8 cellular contexts compared by ENCODE assay signal in the genomic region with DNA sequence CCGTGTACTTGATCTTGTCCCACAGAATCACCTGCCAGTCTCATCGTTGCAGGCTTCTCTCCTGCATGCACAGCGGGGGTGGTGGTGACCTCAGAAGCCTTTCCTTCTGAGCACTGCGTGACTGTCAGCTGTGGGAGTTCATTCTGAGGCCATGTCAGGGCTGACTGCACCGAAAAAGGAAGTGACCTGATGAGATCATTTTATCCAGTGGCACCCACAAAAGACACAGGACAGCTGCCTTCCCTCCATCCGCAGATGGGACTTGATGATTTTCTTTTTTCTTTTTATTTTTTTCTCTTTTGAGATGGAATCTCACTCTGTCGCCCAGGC.
A peak's percentile ranks its signal among the peaks of the same experiment; 100 is the strongest.
DNase-seq lines count a peak whose midpoint lies in the region; ATAC-seq and TF ChIP-seq lines count a peak whose summit lies in the region.

No MANE protein-coding gene starts in this region.

- 28 to 43% (median 39%) methylated on average over 7 of the region's 7 CpGs for WGBS in heart left ventricle, 4 donors

- DNase-seq in activated CD8-positive, alpha-beta memory T cell treated with anti-CD3 and anti-CD28 coated beads, Interleukin-2, amount 10 ng/mL, durations not matched to agents 7 days and 5 days: peak; percentile 46
- DNase-seq in activated CD8-positive, alpha-beta memory T cell treated with anti-CD3 and anti-CD28 coated beads, Interleukin-2, amount 50 U/mL, for 48 hours: no peak
- DNase-seq in Peyer's patch (peak in 2 of 3 donors; percentile 88 to 90), heart left ventricle (peak in 4 of 5 donors; percentile 64 to 75 (median 72)), tibial artery (peak; percentile 53 to 78), dedifferentiated amniotic fluid mesenchymal stem cell (ENCODE audit: extremely low spot score) (no peak)
- no peak for DNase-seq in activated T-helper 1 cell treated with anti-CD3 and anti-CD28 coated beads, Interleukin-12 subunit alpha, Interleukin-12 subunit beta, Interleukin-2, Interleukin-4 antibody, amounts not matched to agents 30 ng/mL and 10 ng/mL and 1 ng/mL, durations not matched to agents 14 hours and 24 hours and 36 hours (ENCODE audit: low spot score)

- H3K36me3 ChIP-seq in Peyer's patch (peaks cover 0 to 41% (median 0%) of the 10 kb centered on the region in 3 donors), heart left ventricle (peaks cover 7 to 99% (median 91%) of the 10 kb centered on the region in 9 donors), tibial artery (peaks cover 82 to 98% (median 96%) of the 10 kb centered on the region in 3 donors)

- intact Hi-C loops in heart left ventricle (cut with DNase I) (no loop called here), tibial artery (cut with DNase I; ENCODE audit: low total_unique reads) (loop anchor here (10.0 kb wide), 1 partner anchor 93 kb away; the partner anchor contains the start of gene RAB20)
- intact Hi-C loops in activated T-helper 1 cell treated with anti-CD3 and anti-CD28 coated beads, Interleukin-12 subunit alpha, Interleukin-12 subunit beta, Interleukin-2, Interleukin-4 antibody, amounts not matched to agents 30 ng/mL and 10 ng/mL and 1 ng/mL, durations not matched to agents 14 hours and 24 hours and 36 hours (cut with micrococcal nuclease): no loop called here

- CTCF ChIA-PET in activated CD8-positive, alpha-beta memory T cell treated with anti-CD3 and anti-CD28 coated beads, Interleukin-2, amount 10 ng/mL, durations not matched to agents 7 days and 5 days (lab: Charles Lee): no interaction called here

- H3K9me3 ChIP-seq in Peyer's patch: no peaks in the 10 kb centered on the region
- H3K9me3 ChIP-seq in heart left ventricle: no peaks in the 10 kb centered on the region
- no peaks in the 10 kb centered on the region for H3K9me3 ChIP-seq in tibial artery

- H3K4me3 ChIP-seq in Peyer's patch (no peak overlapping the region), heart left ventricle (no peak overlapping the region), tibial artery (no peak overlapping the region)

- peaks cover 3% of the 10 kb centered on the region for H3K9me3 Mint-ChIP-seq in activated CD8-positive, alpha-beta memory T cell treated with anti-CD3 and anti-CD28 coated beads, Interleukin-2, amount 10 ng/mL, durations not matched to agents 7 days and 5 days (ENCODE audit: low read depth)
- no peaks in the 10 kb centered on the region for H3K9me3 Mint-ChIP-seq in activated T-helper 1 cell treated with anti-CD3 and anti-CD28 coated beads, Interleukin-12 subunit alpha, Interleukin-12 subunit beta, Interleukin-2, Interleukin-4 antibody, amounts not matched to agents 30 ng/mL and 10 ng/mL and 1 ng/mL, durations not matched to agents 14 hours and 24 hours and 36 hours

- peak; percentile 65 for ATAC-seq in activated CD8-positive, alpha-beta memory T cell treated with anti-CD3 and anti-CD28 coated beads, Interleukin-2, amount 10 ng/mL, durations not matched to agents 7 days and 5 days
- ATAC-seq in HG02885 (IDR thresholded peaks at IDR 0.05; ENCODE audit: poor library complexity, unreplicated experiment) (peak; percentile 92), heart left ventricle (peak; percentile 59 to 86 (median 70))

- peaks cover 5% of the 10 kb centered on the region for H3K4me1 Mint-ChIP-seq in activated CD8-positive, alpha-beta memory T cell treated with anti-CD3 and anti-CD28 coated beads, Interleukin-2, amount 10 ng/mL, durations not matched to agents 7 days and 5 days
- peaks cover 4% of the 10 kb centered on the region for H3K4me1 Mint-ChIP-seq in activated T-helper 1 cell treated with anti-CD3 and anti-CD28 coated beads, Interleukin-12 subunit alpha, Interleukin-12 subunit beta, Interleukin-2, Interleukin-4 antibody, amounts not matched to agents 30 ng/mL and 10 ng/mL and 1 ng/mL, durations not matched to agents 14 hours and 24 hours and 36 hours (ENCODE audit: low read depth)

- H3K4me3 Mint-ChIP-seq in activated CD8-positive, alpha-beta memory T cell treated with anti-CD3 and anti-CD28 coated beads, Interleukin-2, amount 10 ng/mL, durations not matched to agents 7 days and 5 days: no peak overlapping the region
- no peak overlapping the region for H3K4me3 Mint-ChIP-seq in activated T-helper 1 cell treated with anti-CD3 and anti-CD28 coated beads, Interleukin-12 subunit alpha, Interleukin-12 subunit beta, Interleukin-2, Interleukin-4 antibody, amounts not matched to agents 30 ng/mL and 10 ng/mL and 1 ng/mL, durations not matched to agents 14 hours and 24 hours and 36 hours

- H3K27ac Mint-ChIP-seq in activated CD8-positive, alpha-beta memory T cell treated with anti-CD3 and anti-CD28 coated beads, Interleukin-2, amount 10 ng/mL, durations not matched to agents 7 days and 5 days: no peak overlapping the region
- H3K27ac Mint-ChIP-seq in activated T-helper 1 cell treated with anti-CD3 and anti-CD28 coated beads, Interleukin-12 subunit alpha, Interleukin-12 subunit beta, Interleukin-2, Interleukin-4 antibody, amounts not matched to agents 30 ng/mL and 10 ng/mL and 1 ng/mL, durations not matched to agents 14 hours and 24 hours and 36 hours: no peak overlapping the region

- no peaks in the 10 kb centered on the region for H3K36me3 Mint-ChIP-seq in activated CD8-positive, alpha-beta memory T cell treated with anti-CD3 and anti-CD28 coated beads, Interleukin-2, amount 10 ng/mL, durations not matched to agents 7 days and 5 days
- H3K36me3 Mint-ChIP-seq in activated T-helper 1 cell treated with anti-CD3 and anti-CD28 coated beads, Interleukin-12 subunit alpha, Interleukin-12 subunit beta, Interleukin-2, Interleukin-4 antibody, amounts not matched to agents 30 ng/mL and 10 ng/mL and 1 ng/mL, durations not matched to agents 14 hours and 24 hours and 36 hours (ENCODE audit: low read depth): no peaks in the 10 kb centered on the region

- peak overlapping the region in 3 of 4 donors; percentile 3 to 70 (median 65) for H3K27ac ChIP-seq in Peyer's patch
- peak overlapping the region in 7 of 12 donors; percentile 19 to 59 (median 43) for H3K27ac ChIP-seq in heart left ventricle
- H3K27ac ChIP-seq in tibial artery: peak overlapping the region; percentile 21 to 34

- H3K27me3 Mint-ChIP-seq in activated CD8-positive, alpha-beta memory T cell treated with anti-CD3 and anti-CD28 coated beads, Interleukin-2, amount 10 ng/mL, durations not matched to agents 7 days and 5 days: peaks cover 11% of the 10 kb centered on the region
- peaks cover 6% of the 10 kb centered on the region for H3K27me3 Mint-ChIP-seq in activated T-helper 1 cell treated with anti-CD3 and anti-CD28 coated beads, Interleukin-12 subunit alpha, Interleukin-12 subunit beta, Interleukin-2, Interleukin-4 antibody, amounts not matched to agents 30 ng/mL and 10 ng/mL and 1 ng/mL, durations not matched to agents 14 hours and 24 hours and 36 hours (ENCODE audit: insufficient read depth)

- TF ChIP-seq POLR2A in Peyer's patch (IDR thresholded peaks at IDR 0.05): no peak
- TF ChIP-seq POLR2A in heart left ventricle (IDR thresholded peaks at IDR 0.05): no peak

- H3K27me3 ChIP-seq in Peyer's patch: no peaks in the 10 kb centered on the region
- H3K27me3 ChIP-seq in heart left ventricle: no peaks in the 10 kb centered on the region
- H3K27me3 ChIP-seq in tibial artery: no peaks in the 10 kb centered on the region

- H3K4me1 ChIP-seq in Peyer's patch: no peaks in the 10 kb centered on the region
- peaks cover 0 to 18% (median 6%) of the 10 kb centered on the region in 12 donors for H3K4me1 ChIP-seq in heart left ventricle
- H3K4me1 ChIP-seq in tibial artery: no peaks in the 10 kb centered on the region

- TF ChIP-seq CTCF in Peyer's patch (IDR thresholded peaks at IDR 0.05) (no peak), heart left ventricle (IDR thresholded peaks at IDR 0.05) (no peak), tibial artery (IDR thresholded peaks at IDR 0.05) (no peak)

Comparison
In these comparisons a context has a peak if more than half of its experiments do, and no peak if none do; other contexts are left out.
1. DNase-seq: peak in activated CD8-positive, alpha-beta memory T cell treated with anti-CD3 and anti-CD28 coated beads, Interleukin-2, amount 10 ng/mL, durations not matched to agents 7 days and 5 days (single experiment), Peyer's patch (2 of 3), heart left ventricle (4 of 5) and tibial artery (2 of 2); none in activated CD8-positive, alpha-beta memory T cell treated with anti-CD3 and anti-CD28 coated beads, Interleukin-2, amount 50 U/mL, for 48 hours (single experiment), dedifferentiated amniotic fluid mesenchymal stem cell (single experiment) and activated T-helper 1 cell treated with anti-CD3 and anti-CD28 coated beads, Interleukin-12 subunit alpha, Interleukin-12 subunit beta, Interleukin-2, Interleukin-4 antibody, amounts not matched to agents 30 ng/mL and 10 ng/mL and 1 ng/mL, durations not matched to agents 14 hours and 24 hours and 36 hours (single experiment).
2. Peak in every context shown above with its lines, with median percentiles within 50 percentile points of each other: ATAC-seq and H3K27ac ChIP-seq.